In genomic region chr17:27629261-27629660, GRCh38 we compare ENCODE assay signal across 9 cellular contexts. TPM values are rescaled to one million over a fixed set of nuclear protein-coding genes. Genes with fewer than 3 reads are reported as not detected.
DNase-seq lines count a peak whose midpoint lies in the region; ATAC-seq and TF ChIP-seq lines count a peak whose summit lies in the region.
"Not testable (repeated sequence)": the region's sequence is repeated elsewhere in the genome, so short reads cannot be mapped to it uniquely, and the experiment has no call there.
"Had no signal": no experiment of that assay in that cellular context is flagged by ENCODE, and none has a peak within 500 bp of the region (broad histone marks: within the 10 kb centered on the region; RNA-seq: fewer than 3 reads in every experiment).

No MANE protein-coding gene starts in this region.

- H3K4me3 Mint-ChIP-seq in T-cell; activated T-cell treated with anti-CD3 and anti-CD28 coated beads, Interleukin-2, amount 50 U/mL, for 72 hours; MCF 10A (ENCODE audit: unreplicated experiment): not testable (repeated sequence)
- H3K4me3 Mint-ChIP-seq in natural killer cell: peak overlapping the region; percentile 4

- H3K4me1 Mint-ChIP-seq in T-cell (peaks cover 37 to 46% (median 40%) of the 10 kb centered on the region in 3 donors), MCF 10A (ENCODE audit: insufficient read depth, unreplicated experiment) (peaks cover 23% of the 10 kb centered on the region), natural killer cell (peaks cover 35 to 44% of the 10 kb centered on the region in 2 donors)
- peaks cover 52% of the 10 kb centered on the region for H3K4me1 Mint-ChIP-seq in activated T-cell treated with anti-CD3 and anti-CD28 coated beads, Interleukin-2, amount 50 U/mL, for 72 hours (ENCODE audit: low read depth)

- CTCF ChIA-PET in T-cell (lab: Charles Lee): not testable (repeated sequence)
- CTCF ChIA-PET in MCF 10A (lab: Yijun Ruan, JAX): interaction anchor here (0.6 to 2.1 kb wide), 5 partner anchors 11 to 28 kb away, joined by 3 to 7 read pairs (median 5); no protein-coding TSS in a partner anchor

- not testable (repeated sequence) for TF ChIP-seq CTCF in MCF 10A (IDR thresholded peaks at IDR 0.05; ENCODE audit: unreplicated experiment); natural killer cell (IDR thresholded peaks at IDR 0.05)

- BruUV-seq in MCF 10A (replicated peaks; lab: Mats Ljungman, UMichigan): not testable (repeated sequence)

- intact Hi-C loops in MCF 10A (cut with micrococcal nuclease); natural killer cell (cut with micrococcal nuclease): not testable (repeated sequence)

- not testable (repeated sequence) for ATAC-seq in T-cell (replicated peaks in 1 of 4); activated T-cell treated with anti-CD3 and anti-CD28 coated beads, Interleukin-2, amount 50 U/mL, for 72 hours (replicated peaks in 1 of 2); natural killer cell

- DNase-seq in AML-193 (lab: John Stamatoyannopoulos, UW) (peak; percentile 67 to 74), ELR (ENCODE audit: low read depth) (peak; percentile 70), M059J (ENCODE audit: low read depth) (peak; percentile 95), MCF 10A (ENCODE audit: unreplicated experiment) (peak; percentile 40), fibroblast of peridontal ligament (ENCODE audit: extremely low read depth) (peak; percentile 4)
- not testable (repeated sequence) for DNase-seq in T-cell; activated T-cell treated with anti-CD3 and anti-CD28 coated beads, Interleukin-2, amount 50 U/mL, for 72 hours; natural killer cell

- not testable (repeated sequence) for H3K27me3 Mint-ChIP-seq in T-cell; activated T-cell treated with anti-CD3 and anti-CD28 coated beads, Interleukin-2, amount 50 U/mL, for 72 hours (ENCODE audit: low read depth); MCF 10A (ENCODE audit: insufficient read depth, unreplicated experiment); natural killer cell (ENCODE audit: low read depth in 2 of 2)

- H3K27ac Mint-ChIP-seq in T-cell: peak overlapping the region; percentile 6 to 50
- peak overlapping the region; percentile 64 for H3K27ac Mint-ChIP-seq in activated T-cell treated with anti-CD3 and anti-CD28 coated beads, Interleukin-2, amount 50 U/mL, for 72 hours
- H3K27ac Mint-ChIP-seq in MCF 10A (ENCODE audit: low read depth, unreplicated experiment): peak overlapping the region; percentile 32
- H3K27ac Mint-ChIP-seq in natural killer cell: peak overlapping the region in 1 of 2 donors; percentile 91

- POLR2A ChIA-PET in T-cell (lab: Charles Lee); MCF 10A (lab: Yijun Ruan, JAX): not testable (repeated sequence)

- H3K36me3 Mint-ChIP-seq in T-cell; activated T-cell treated with anti-CD3 and anti-CD28 coated beads, Interleukin-2, amount 50 U/mL, for 72 hours (ENCODE audit: insufficient read depth in 2 of 2); MCF 10A (ENCODE audit: insufficient read depth, unreplicated experiment); natural killer cell: not testable (repeated sequence)

- not testable (repeated sequence) for H3K9me3 Mint-ChIP-seq in T-cell; activated T-cell treated with anti-CD3 and anti-CD28 coated beads, Interleukin-2, amount 50 U/mL, for 72 hours; MCF 10A (ENCODE audit: unreplicated experiment); natural killer cell

RNA-seq across cellular contexts. Expression of gene LGALS9, which starts 1.7 kb away (rescaled TPM):
- total RNA-seq in M059J (2014; rRNA removed; shearing (Covaris generic)): 96.1 and 113 TPM in 2 replicates
- total RNA-seq in T-cell: 10 to 100 TPM; 17.8 to 53.3 (median 33.1) TPM
- 10 to 100 TPM; 44.8 to 46.3 TPM for total RNA-seq in activated T-cell treated with anti-CD3 and anti-CD28 coated beads, Interleukin-2, amount 50 U/mL, for 72 hours
- 0.44 and 0.54 TPM in 2 replicates for total RNA-seq in MCF 10A (2022)
- total RNA-seq in natural killer cell: 100 to 1,000 TPM in 2 of 3 donors, 10 to 100 TPM in 1; 83.4 to 142 (median 102) TPM
- total RNA-seq: G401 had no signal

Comparison
In these comparisons a context has a peak if more than half of its experiments do, and no peak if none do; other contexts are left out.
1. RNA of gene LGALS9, which starts 1.7 kb away (total RNA-seq): 96.1 to 113 TPM in M059J, 83.4 to 142 TPM in natural killer cell, 44.8 to 46.3 TPM in activated T-cell treated with anti-CD3 and anti-CD28 coated beads, Interleukin-2, amount 50 U/mL, for 72 hours and 17.8 to 53.3 TPM in T-cell; 0.44 to 0.54 TPM in MCF 10A; every median in the first group is over 10 times any median in the second.